In the genomic region with DNA sequence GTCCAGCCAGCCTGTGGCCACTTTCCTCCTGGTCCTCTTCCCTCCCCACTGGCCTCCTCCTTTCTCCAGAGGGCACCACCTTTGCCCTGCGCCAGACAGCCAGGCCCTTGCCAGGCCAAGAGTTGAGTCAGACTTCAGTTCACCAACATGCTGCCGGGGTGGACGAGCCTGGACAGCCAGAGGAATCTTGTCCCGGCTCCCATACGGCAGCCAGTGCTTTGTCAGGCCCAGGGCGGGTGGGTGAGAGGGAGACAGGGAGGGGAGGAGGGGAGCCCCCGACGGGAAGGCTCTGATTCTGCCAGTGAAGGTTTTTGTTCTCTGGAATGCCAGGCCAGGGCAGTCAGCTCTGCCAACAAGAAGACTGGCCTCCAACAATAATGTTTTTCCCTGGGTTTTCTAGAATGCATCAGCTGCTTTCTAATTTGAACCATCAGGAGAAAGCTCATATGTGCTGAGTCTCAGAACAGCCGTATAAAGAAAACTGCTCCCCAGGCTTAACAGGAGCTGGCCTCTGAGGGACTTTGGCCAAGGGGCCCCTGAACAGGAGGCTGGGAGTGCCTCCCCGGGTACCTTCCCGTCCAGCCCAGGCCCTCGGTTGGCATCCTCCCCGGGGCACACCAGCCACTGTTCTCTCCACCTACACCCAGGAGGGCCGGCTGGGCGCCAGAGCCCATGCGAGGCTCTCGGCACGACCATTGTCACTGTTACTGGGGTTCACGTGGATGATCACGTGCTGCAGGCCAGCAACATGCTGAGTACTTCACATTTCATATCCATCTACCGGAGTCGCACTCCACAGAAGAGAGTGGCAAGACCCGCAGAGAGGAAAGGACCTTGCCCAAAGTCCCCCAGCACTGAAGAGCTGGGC, we compare ENCODE assay signal across 1 cellular context.
TF ChIP-seq lines count a peak whose summit lies in the region.

No MANE protein-coding gene starts in this region.

TF ChIP-seq in GM23338, 12 proteins besides CTCF, POLR2A, EP300 and RAD21 (continued from another document):
- TF ChIP-seq, protein P1, sequence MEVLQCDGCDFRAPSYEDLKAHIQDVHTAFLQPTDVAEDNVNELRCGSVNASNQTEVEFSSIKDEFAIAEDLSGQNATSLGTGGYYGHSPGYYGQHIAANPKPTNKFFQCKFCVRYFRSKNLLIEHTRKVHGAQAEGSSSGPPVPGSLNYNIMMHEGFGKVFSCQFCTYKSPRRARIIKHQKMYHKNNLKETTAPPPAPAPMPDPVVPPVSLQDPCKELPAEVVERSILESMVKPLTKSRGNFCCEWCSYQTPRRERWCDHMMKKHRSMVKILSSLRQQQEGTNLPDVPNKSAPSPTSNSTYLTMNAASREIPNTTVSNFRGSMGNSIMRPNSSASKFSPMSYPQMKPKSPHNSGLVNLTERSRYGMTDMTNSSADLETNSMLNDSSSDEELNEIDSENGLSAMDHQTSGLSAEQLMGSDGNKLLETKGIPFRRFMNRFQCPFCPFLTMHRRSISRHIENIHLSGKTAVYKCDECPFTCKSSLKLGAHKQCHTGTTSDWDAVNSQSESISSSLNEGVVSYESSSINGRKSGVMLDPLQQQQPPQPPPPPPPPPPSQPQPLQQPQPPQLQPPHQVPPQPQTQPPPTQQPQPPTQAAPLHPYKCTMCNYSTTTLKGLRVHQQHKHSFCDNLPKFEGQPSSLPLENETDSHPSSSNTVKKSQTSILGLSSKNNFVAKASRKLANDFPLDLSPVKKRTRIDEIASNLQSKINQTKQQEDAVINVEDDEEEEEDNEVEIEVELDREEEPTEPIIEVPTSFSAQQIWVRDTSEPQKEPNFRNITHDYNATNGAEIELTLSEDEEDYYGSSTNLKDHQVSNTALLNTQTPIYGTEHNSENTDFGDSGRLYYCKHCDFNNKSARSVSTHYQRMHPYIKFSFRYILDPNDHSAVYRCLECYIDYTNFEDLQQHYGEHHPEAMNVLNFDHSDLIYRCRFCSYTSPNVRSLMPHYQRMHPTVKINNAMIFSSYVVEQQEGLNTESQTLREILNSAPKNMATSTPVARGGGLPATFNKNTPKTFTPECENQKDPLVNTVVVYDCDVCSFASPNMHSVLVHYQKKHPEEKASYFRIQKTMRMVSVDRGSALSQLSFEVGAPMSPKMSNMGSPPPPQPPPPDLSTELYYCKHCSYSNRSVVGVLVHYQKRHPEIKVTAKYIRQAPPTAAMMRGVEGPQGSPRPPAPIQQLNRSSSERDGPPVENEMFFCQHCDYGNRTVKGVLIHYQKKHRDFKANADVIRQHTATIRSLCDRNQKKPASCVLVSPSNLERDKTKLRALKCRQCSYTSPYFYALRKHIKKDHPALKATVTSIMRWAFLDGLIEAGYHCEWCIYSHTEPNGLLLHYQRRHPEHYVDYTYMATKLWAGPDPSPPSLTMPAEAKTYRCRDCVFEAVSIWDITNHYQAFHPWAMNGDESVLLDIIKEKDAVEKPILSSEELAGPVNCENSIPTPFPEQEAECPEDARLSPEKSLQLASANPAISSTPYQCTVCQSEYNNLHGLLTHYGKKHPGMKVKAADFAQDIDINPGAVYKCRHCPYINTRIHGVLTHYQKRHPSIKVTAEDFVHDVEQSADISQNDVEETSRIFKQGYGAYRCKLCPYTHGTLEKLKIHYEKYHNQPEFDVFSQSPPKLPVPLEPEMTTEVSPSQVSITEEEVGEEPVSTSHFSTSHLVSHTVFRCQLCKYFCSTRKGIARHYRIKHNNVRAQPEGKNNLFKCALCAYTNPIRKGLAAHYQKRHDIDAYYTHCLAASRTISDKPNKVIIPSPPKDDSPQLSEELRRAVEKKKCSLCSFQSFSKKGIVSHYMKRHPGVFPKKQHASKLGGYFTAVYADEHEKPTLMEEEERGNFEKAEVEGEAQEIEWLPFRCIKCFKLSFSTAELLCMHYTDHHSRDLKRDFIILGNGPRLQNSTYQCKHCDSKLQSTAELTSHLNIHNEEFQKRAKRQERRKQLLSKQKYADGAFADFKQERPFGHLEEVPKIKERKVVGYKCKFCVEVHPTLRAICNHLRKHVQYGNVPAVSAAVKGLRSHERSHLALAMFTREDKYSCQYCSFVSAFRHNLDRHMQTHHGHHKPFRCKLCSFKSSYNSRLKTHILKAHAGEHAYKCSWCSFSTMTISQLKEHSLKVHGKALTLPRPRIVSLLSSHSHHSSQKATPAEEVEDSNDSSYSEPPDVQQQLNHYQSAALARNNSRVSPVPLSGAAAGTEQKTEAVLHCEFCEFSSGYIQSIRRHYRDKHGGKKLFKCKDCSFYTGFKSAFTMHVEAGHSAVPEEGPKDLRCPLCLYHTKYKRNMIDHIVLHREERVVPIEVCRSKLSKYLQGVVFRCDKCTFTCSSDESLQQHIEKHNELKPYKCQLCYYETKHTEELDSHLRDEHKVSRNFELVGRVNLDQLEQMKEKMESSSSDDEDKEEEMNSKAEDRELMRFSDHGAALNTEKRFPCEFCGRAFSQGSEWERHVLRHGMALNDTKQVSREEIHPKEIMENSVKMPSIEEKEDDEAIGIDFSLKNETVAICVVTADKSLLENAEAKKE (CRISPR knock-in tag; IDR thresholded peaks at IDR 0.05), result no peak
- no peak for TF ChIP-seq NANOG (IDR thresholded peaks at IDR 0.05; ENCODE audit: borderline replicate concordance)
- TF ChIP-seq, protein P2, sequence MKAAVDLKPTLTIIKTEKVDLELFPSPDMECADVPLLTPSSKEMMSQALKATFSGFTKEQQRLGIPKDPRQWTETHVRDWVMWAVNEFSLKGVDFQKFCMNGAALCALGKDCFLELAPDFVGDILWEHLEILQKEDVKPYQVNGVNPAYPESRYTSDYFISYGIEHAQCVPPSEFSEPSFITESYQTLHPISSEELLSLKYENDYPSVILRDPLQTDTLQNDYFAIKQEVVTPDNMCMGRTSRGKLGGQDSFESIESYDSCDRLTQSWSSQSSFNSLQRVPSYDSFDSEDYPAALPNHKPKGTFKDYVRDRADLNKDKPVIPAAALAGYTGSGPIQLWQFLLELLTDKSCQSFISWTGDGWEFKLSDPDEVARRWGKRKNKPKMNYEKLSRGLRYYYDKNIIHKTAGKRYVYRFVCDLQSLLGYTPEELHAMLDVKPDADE (IDR thresholded peaks at IDR 0.05), result no peak
